ENCODE assay signal across 9 cellular contexts in the genomic region with DNA sequence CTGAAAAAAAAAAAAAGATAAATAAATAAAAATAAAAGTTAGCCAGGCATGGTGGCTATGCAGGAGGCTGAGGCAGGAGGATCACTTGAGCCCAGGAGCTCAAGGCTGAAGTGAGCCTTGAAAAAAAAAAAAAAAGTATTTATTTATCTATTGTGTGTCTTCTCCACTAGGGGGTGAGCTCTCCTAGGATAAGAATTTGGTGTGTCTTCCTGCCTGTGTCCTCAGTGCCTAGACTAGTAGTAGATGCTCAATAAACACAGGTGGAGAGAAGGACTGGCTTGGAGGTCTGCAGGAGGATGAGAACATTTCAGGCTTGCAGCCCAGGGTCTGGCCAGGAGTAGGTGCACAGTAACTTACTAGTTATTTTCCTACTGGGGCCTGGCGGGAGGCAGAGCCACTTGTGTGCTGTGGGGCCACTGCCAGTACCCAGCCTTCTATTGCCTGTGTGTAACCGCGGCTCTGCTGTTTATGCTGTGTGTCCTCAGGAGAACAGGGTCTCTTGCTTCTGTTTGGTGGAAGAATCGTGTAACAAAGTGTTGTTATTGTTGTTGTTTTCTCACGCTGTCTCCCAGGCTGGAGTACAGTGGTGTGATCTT. TPM values are rescaled to one million over a fixed set of nuclear protein-coding genes. Genes with fewer than 3 reads are reported as not detected.
DNase-seq lines count a peak whose midpoint lies in the region; ATAC-seq, FAIRE-seq and TF ChIP-seq lines count a peak whose summit lies in the region.
"Had no signal": no experiment of that assay in that cellular context is flagged by ENCODE, and none has a peak within 500 bp of the region (broad histone marks: within the 10 kb centered on the region; RNA-seq: fewer than 3 reads in every experiment).

No MANE protein-coding gene starts in this region.

- H3K27ac ChIP-seq in upper lobe of right lung = no peak overlapping the region
- H3K27ac ChIP-seq: SJSA1 had no signal

- H3K4me1 ChIP-seq in upper lobe of right lung = peaks cover 4% of the 10 kb centered on the region
- H3K4me1 ChIP-seq: SJSA1 had no signal

- in situ Hi-C loops in SK-MEL-5 (cut with HindIII; ENCODE audit: low pct_unique_long_range_greater_than_20kb, low sequenced_read_pairs) = no loop called here

- DNase-seq in DMS114 treated with DMSO at 0.1 percent for 48 hours (lab: John Stamatoyannopoulos, UW; ENCODE audit: unreplicated experiment) = peak; percentile 23
- DNase-seq in HT-29 (ENCODE audit: low spot score) = peak; percentile 72
- peak; percentile 68 for DNase-seq in SK-MEL-5 (ENCODE audit: low read depth, low spot score)
- peak; percentile 37 to 41 for DNase-seq in frontal cortex (ENCODE audit: low spot score in 2 of 2)
- no peak for DNase-seq in upper lobe of right lung

- no peak for FAIRE-seq in frontal cortex (lab: Jason Lieb, UNC)

- H3K27me3 ChIP-seq in upper lobe of right lung = peaks cover 9% of the 10 kb centered on the region

- TF ChIP-seq CTCF in upper lobe of right lung (IDR thresholded peaks at IDR 0.05) = peak; percentile 44

- no peaks in the 10 kb centered on the region for H3K36me3 ChIP-seq in upper lobe of right lung
- H3K36me3 ChIP-seq: SJSA1 had no signal

- no peak for ATAC-seq in upper lobe of right lung
- ATAC-seq in HG03108 (IDR thresholded peaks at IDR 0.05; ENCODE audit: unreplicated experiment) = no peak
- no peak for ATAC-seq in GM18517 (IDR thresholded peaks at IDR 0.05; ENCODE audit: unreplicated experiment)
- no peak for ATAC-seq in GM19455 (IDR thresholded peaks at IDR 0.05; ENCODE audit: unreplicated experiment)

- no peaks in the 10 kb centered on the region for H3K9me3 ChIP-seq in upper lobe of right lung
- H3K9me3 ChIP-seq: SJSA1 had no signal

- intact Hi-C loops in upper lobe of right lung (cut with DNase I) = no loop called here

- no peak overlapping the region for H3K4me3 ChIP-seq in upper lobe of right lung
- H3K4me3 ChIP-seq: SJSA1 had no signal

RNA-seq across cellular contexts. Expression of a gene that starts 5.4 kb away (rescaled TPM):
- total RNA-seq in HT-29 (2014; rRNA removed; shearing (Covaris generic)) = 11.4 and 12.2 TPM in 2 replicates
- total RNA-seq in SK-MEL-5 (2014; rRNA removed; shearing (Covaris generic)) = not detected in 2 replicates
- 0.10 TPM in 1 of 2 replicates, not detected in the other for polyA plus RNA-seq in SK-MEL-5 (2015; cell fraction: cytosol; rRNA removed)
- not detected in 2 replicates for polyA plus RNA-seq in SK-MEL-5 (2015; cell fraction: nucleus; rRNA removed)
- total RNA-seq in frontal cortex (10.6 TPM), upper lobe of right lung (7.1 TPM)
- total RNA-seq: SJSA1 had no signal

RNA-seq across cellular contexts. Expression of a gene that starts 37.1 kb away (rescaled TPM):
- total RNA-seq in HT-29 (2014; rRNA removed; shearing (Covaris generic)) = 145 and 154 TPM in 2 replicates
- 39.5 and 41.0 TPM in 2 replicates for total RNA-seq in SK-MEL-5 (2014; rRNA removed; shearing (Covaris generic))
- polyA plus RNA-seq in SK-MEL-5 (2015; cell fraction: cytosol; rRNA removed) = 47.9 and 56.4 TPM in 2 replicates
- polyA plus RNA-seq in SK-MEL-5 (2015; cell fraction: nucleus; rRNA removed) = 46.7 and 66.7 TPM in 2 replicates
- total RNA-seq in frontal cortex (78.3 TPM), upper lobe of right lung (60.7 TPM)

RNA-seq across cellular contexts. Expression of a gene that starts 45.7 kb away (rescaled TPM):
- 48.6 and 55.3 TPM in 2 replicates for total RNA-seq in HT-29 (2014; rRNA removed; shearing (Covaris generic))
- 0.27 and 0.34 TPM in 2 replicates for total RNA-seq in SK-MEL-5 (2014; rRNA removed; shearing (Covaris generic))
- 0.08 TPM in 1 of 2 replicates, not detected in the other for polyA plus RNA-seq in SK-MEL-5 (2015; cell fraction: cytosol; rRNA removed)
- not detected in 2 replicates for polyA plus RNA-seq in SK-MEL-5 (2015; cell fraction: nucleus; rRNA removed)
- total RNA-seq in frontal cortex (0.82 TPM), upper lobe of right lung (20.4 TPM)

RNA-seq across cellular contexts. Expression of a gene that starts 50.9 kb away (rescaled TPM):
- total RNA-seq in HT-29 (2014; rRNA removed; shearing (Covaris generic)) = 2.7 and 3.6 TPM in 2 replicates
- total RNA-seq in SK-MEL-5 (2014; rRNA removed; shearing (Covaris generic)) = 0.58 and 0.64 TPM in 2 replicates
- 1.2 and 1.3 TPM in 2 replicates for polyA plus RNA-seq in SK-MEL-5 (2015; cell fraction: cytosol; rRNA removed)
- 3.0 and 4.2 TPM in 2 replicates for polyA plus RNA-seq in SK-MEL-5 (2015; cell fraction: nucleus; rRNA removed)
- total RNA-seq in frontal cortex (0.82 TPM), upper lobe of right lung (1.1 TPM)

Comparison
In these comparisons a context has a peak if more than half of its experiments do, and no peak if none do; other contexts are left out.
1. RNA of a gene that starts 45.7 kb away (total RNA-seq): 48.6 to 55.3 TPM in HT-29 and 20.4 TPM in upper lobe of right lung (single experiment); 0.82 TPM in frontal cortex (single experiment) and 0.27 to 0.34 TPM in SK-MEL-5; every median in the first group is over 10 times any median in the second.